8 cellular contexts compared by ENCODE assay signal in the genomic region with DNA sequence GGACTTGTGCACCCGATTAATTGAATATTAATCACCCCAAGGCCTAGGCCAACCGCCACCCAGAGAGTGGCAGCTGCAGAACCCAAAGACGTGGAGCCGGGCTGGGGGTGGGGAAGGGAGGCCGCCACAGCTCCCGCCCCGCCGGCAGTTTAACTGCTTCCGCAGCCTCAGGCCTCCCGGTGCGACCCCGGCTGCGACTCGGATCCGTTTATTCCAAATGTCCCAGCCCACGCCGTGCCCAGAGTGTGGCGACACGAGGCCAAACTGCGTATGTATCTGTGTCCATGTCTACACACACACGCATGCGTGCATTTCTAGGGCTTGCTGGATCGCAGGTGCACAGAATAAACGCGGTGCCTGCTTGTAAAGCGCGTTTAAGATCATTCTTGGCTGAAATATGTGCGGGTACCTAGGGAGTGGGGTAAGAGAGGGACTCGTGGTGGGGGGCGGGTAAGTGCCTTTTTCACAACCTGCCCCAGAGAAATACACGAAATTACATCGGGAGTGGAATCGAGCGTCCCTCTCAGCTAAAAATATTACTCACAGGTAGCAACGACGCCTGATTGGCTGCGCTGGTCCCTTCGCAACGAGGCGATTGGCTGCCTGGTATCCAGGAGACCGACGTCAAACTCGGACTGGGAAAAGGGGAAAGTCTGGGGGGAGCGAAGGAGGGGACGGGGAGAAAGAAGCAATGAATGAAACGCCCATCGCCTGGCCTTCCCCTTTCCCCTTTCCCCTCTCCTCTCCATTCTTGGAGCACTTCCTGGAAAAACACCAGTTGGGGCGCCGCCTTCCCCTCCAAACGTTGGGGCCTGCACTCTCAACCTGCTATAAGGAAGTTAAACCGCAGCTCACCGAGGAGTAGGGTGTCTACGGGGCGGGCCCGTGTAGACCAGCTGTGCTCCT. TPM values are rescaled to one million over a fixed set of nuclear protein-coding genes. Genes with fewer than 3 reads are reported as not detected.
DNase-seq lines count a peak whose midpoint lies in the region; ATAC-seq and TF ChIP-seq lines count a peak whose summit lies in the region.

No MANE protein-coding gene starts in this region.

- DNase-seq in GM10266 (ENCODE audit: extremely low spot score): peak; percentile 86
- peak; percentile 64 for DNase-seq in NCI-H1417 treated with DMSO at 0.1 percent for 48 hours (lab: John Stamatoyannopoulos, UW)
- peak; percentile 85 for DNase-seq in activated naive CD8-positive, alpha-beta T cell treated with anti-CD3 and anti-CD28 coated beads, Interleukin-2, amount 50 U/mL, for 24 hours
- peak; percentile 95 for DNase-seq in Right ventricle myocardium superior
- peak; percentile 91 to 97 (median 94) for DNase-seq in ovary
- DNase-seq in thyroid gland: peak; percentile 98

- 0 to 1% (median 1%) methylated on average over 55 of the region's 55 CpGs for WGBS in ovary, 3 donors
- 0% methylated on average over 44 to 47 of the region's 55 CpGs for WGBS in thyroid gland, 2 donors

- H3K27ac ChIP-seq in SU-DHL-6 (ENCODE audit: low read depth, low read length): peak overlapping the region; percentile 95
- peak overlapping the region; percentile 98 for H3K27ac ChIP-seq in ovary
- H3K27ac ChIP-seq in thyroid gland: peak overlapping the region; percentile 100

- ATAC-seq in HG02763 (IDR thresholded peaks at IDR 0.05; ENCODE audit: unreplicated experiment): peak; percentile 36
- ATAC-seq in activated naive CD8-positive, alpha-beta T cell treated with anti-CD3 and anti-CD28 coated beads, Interleukin-2, amount 50 U/mL, for 24 hours: peak; percentile 44
- peak; percentile 78 for ATAC-seq in Right ventricle myocardium superior (ENCODE audit: poor library complexity)

- H3K27me3 Mint-ChIP-seq in activated naive CD8-positive, alpha-beta T cell treated with anti-CD3 and anti-CD28 coated beads, Interleukin-2, amount 50 U/mL, for 24 hours: peaks cover 2% of the 10 kb centered on the region

- H3F3A ChIP-seq in SU-DHL-6 (ENCODE audit: insufficient read depth): peaks cover 17% of the 10 kb centered on the region

- H3K27ac Mint-ChIP-seq in activated naive CD8-positive, alpha-beta T cell treated with anti-CD3 and anti-CD28 coated beads, Interleukin-2, amount 50 U/mL, for 24 hours: peak overlapping the region; percentile 99

- no peaks in the 10 kb centered on the region for H3K9me3 Mint-ChIP-seq in activated naive CD8-positive, alpha-beta T cell treated with anti-CD3 and anti-CD28 coated beads, Interleukin-2, amount 50 U/mL, for 24 hours

- H3K27me3 ChIP-seq in SU-DHL-6 (ENCODE audit: low read length) (no peaks in the 10 kb centered on the region), ovary (no peaks in the 10 kb centered on the region), thyroid gland (no peaks in the 10 kb centered on the region)

- TF ChIP-seq CTCF in GM10266 (IDR thresholded peaks at IDR 0.05; ENCODE audit: control insufficient read depth, insufficient read depth, low read depth, missing control alignments): no peak
- no peak for TF ChIP-seq CTCF in SU-DHL-6 (IDR thresholded peaks at IDR 0.05; ENCODE audit: insufficient read depth, low read length, poor library complexity, severe bottlenecking)
- TF ChIP-seq CTCF in ovary (IDR thresholded peaks at IDR 0.05): peak in 1 of 3 donors; percentile 9
- peak in 1 of 6 experiments; percentile 5 for TF ChIP-seq CTCF in thyroid gland (IDR thresholded peaks at IDR 0.05)

- H3K4me3 Mint-ChIP-seq in activated naive CD8-positive, alpha-beta T cell treated with anti-CD3 and anti-CD28 coated beads, Interleukin-2, amount 50 U/mL, for 24 hours: peak overlapping the region; percentile 100

- no peaks in the 10 kb centered on the region for H3K9me2 ChIP-seq in SU-DHL-6 (replicated peaks; ENCODE audit: insufficient read depth, low read length)

- peak overlapping the region; percentile 86 for H3K4me2 ChIP-seq in SU-DHL-6 (ENCODE audit: low read depth, low read length, poor library complexity, severe bottlenecking)

- H3K36me3 Mint-ChIP-seq in activated naive CD8-positive, alpha-beta T cell treated with anti-CD3 and anti-CD28 coated beads, Interleukin-2, amount 50 U/mL, for 24 hours (ENCODE audit: low read depth): peaks cover 14% of the 10 kb centered on the region

- intact Hi-C loops in Right ventricle myocardium superior (cut with DNase I) (loop anchor here (2.0 kb wide), 1 partner anchor 78 kb away; no protein-coding TSS in a partner anchor), ovary (cut with DNase I) (loop anchor here in 2 of 4 donors (5.0 kb wide), 4 partner anchors 35 to 85 kb away; no protein-coding TSS in a partner anchor), thyroid gland (cut with DNase I) (no loop called here)

- peaks cover 10% of the 10 kb centered on the region; the same call in 1 of the 2 replicates for H3K79me2 ChIP-seq in SU-DHL-6 (ENCODE audit: insufficient read depth, low read length)

- peaks cover 9% of the 10 kb centered on the region; the same call in 1 of the 2 replicates for H4K20me1 ChIP-seq in SU-DHL-6 (ENCODE audit: low read depth, low read length)

- TF ChIP-seq EP300 in ovary (IDR thresholded peaks at IDR 0.05): peak; percentile 33

- peak overlapping the region; percentile 69 for H3K9ac ChIP-seq in SU-DHL-6 (ENCODE audit: low read length)

- H3K4me3 ChIP-seq in SU-DHL-6 (ENCODE audit: insufficient read depth, low read length, poor library complexity, severe bottlenecking) (peak overlapping the region; percentile 66), ovary (peak overlapping the region; percentile 94), thyroid gland (replicated peaks in 1 of 3) (peak overlapping the region; percentile 80 to 100 (median 83))

- peak; percentile 84 for TF ChIP-seq POLR2A in ovary (IDR thresholded peaks at IDR 0.05)
- peak; percentile 60 to 96 for TF ChIP-seq POLR2A in thyroid gland (IDR thresholded peaks at IDR 0.05)

- H3K9me3 ChIP-seq in SU-DHL-6 (ENCODE audit: insufficient read depth, low read length) (no peaks in the 10 kb centered on the region), ovary (no peaks in the 10 kb centered on the region), thyroid gland (no peaks in the 10 kb centered on the region)

- H3K4me1 ChIP-seq in ovary (ENCODE audit: insufficient read depth) (peaks cover 2% of the 10 kb centered on the region), thyroid gland (peaks cover 27 to 29% of the 10 kb centered on the region in 2 donors)

- peak overlapping the region; percentile 94 for H2AFZ ChIP-seq in SU-DHL-6 (ENCODE audit: low read depth, low read length, severe bottlenecking)

- peaks cover 63% of the 10 kb centered on the region for H3K4me1 Mint-ChIP-seq in activated naive CD8-positive, alpha-beta T cell treated with anti-CD3 and anti-CD28 coated beads, Interleukin-2, amount 50 U/mL, for 24 hours

- H3K36me3 ChIP-seq in SU-DHL-6 (ENCODE audit: low read length): peaks cover 3% of the 10 kb centered on the region; the same call in 1 of the 2 replicates
- H3K36me3 ChIP-seq in ovary: no peaks in the 10 kb centered on the region
- peaks cover 9 to 14% of the 10 kb centered on the region in 2 donors for H3K36me3 ChIP-seq in thyroid gland

RNA-seq across cellular contexts. Expression of a gene that starts 1.0 kb away (rescaled TPM):
- total RNA-seq in Right ventricle myocardium superior (83.8 TPM), ovary (100 to 1,000 TPM in 1 of 7 donors, 10 to 100 TPM in 6; 28.6 to 150 (median 79.2) TPM), thyroid gland (10 to 100 TPM; 28.1 to 46.4 (median 31.1) TPM)
- 10 to 100 TPM; 19.6 to 49.3 TPM for polyA plus RNA-seq in ovary

RNA-seq across cellular contexts. Expression of a gene that starts 31.8 kb away (rescaled TPM):
- 0.51 TPM for total RNA-seq in Right ventricle myocardium superior
- total RNA-seq in ovary: 100 to 1,000 TPM in 4 of 7 donors, 10 to 100 TPM in 3; 29.8 to 178 (median 107) TPM
- polyA plus RNA-seq in ovary: 10 to 100 TPM; 20.9 to 71.5 TPM
- under 1 TPM in 1 of 4 donors, not detected in 3; 0.11 TPM for total RNA-seq in thyroid gland

Comparison
In these comparisons a context has a peak if more than half of its experiments do, and no peak if none do; other contexts are left out.
1. Peak in every context shown above with its lines: DNase-seq, ATAC-seq, H3K4me3 ChIP-seq and H3K27ac ChIP-seq.
2. RNA of a gene that starts 31.8 kb away (total RNA-seq): 29.8 to 178 TPM in ovary; 0.51 TPM in Right ventricle myocardium superior (single experiment) and 0.11 TPM in thyroid gland; every median in the first group is over 10 times any median in the second.